2 cellular contexts compared by ENCODE assay signal in the genomic region with DNA sequence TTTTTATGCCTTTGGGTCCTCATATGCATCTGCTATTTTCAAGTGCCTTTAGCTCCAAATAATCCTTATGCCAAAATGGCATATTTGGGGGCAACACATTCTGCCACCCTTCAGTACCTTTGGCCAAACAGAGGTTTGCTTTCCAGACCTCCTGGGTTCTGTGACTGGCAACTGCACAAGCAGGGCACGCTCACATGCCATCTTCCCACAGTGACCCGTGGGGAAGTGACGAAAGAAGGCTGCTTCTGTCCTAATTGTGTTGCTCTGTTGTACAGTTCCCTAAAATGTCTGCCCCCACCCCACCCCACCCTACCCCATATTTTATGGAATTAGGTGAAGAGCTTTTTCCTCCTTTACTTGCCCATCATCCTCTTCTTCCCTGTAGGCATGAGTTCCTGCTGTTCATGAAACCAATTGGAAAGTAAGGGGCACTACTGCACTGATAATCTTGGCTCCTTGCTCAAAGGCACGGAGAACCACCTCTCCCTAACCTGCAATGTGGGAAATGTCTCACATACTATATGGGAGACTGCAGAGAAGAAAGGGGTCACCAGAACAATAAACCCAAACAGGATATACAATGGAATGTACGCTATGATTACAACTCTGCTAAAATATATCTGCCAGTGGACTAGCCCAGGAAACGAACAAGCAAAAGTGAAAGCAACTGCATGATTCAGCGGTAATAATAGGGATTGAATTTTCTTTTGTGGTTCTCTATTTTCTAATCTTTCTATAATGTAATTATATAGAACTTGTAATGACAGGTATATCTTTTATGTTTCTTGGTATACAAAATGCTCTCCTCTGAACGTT.
TF ChIP-seq lines count a peak whose summit lies in the region.

No MANE protein-coding gene starts in this region.

TF ChIP-seq in GM12891, 5 proteins besides CTCF, POLR2A, EP300 and RAD21:
- TF ChIP-seq POU2F2 (IDR thresholded peaks at IDR 0.05; ENCODE audit: low read depth, low read length) (no peak), SPI1 (IDR thresholded peaks at IDR 0.05; ENCODE audit: low read depth, low read length) (peak; percentile 53), PAX5 (IDR thresholded peaks at IDR 0.05; ENCODE audit: insufficient read depth, low read length, severe bottlenecking) (no peak)

TF ChIP-seq in HepG2, 621 proteins besides CTCF, POLR2A, EP300 and RAD21:
- TF ChIP-seq GATAD2A (CRISPR knock-in tag; IDR thresholded peaks at IDR 0.05) (no peak), ZNF883 (CRISPR knock-in tag; IDR thresholded peaks at IDR 0.05; ENCODE audit: not compliant biosample characterization) (no peak), ZNF530 (CRISPR knock-in tag; IDR thresholded peaks at IDR 0.05; ENCODE audit: low read depth) (no peak), ZBTB42 (CRISPR knock-in tag; IDR thresholded peaks at IDR 0.05) (no peak), ZNF724P (CRISPR knock-in tag; IDR thresholded peaks at IDR 0.05; ENCODE audit: borderline replicate concordance) (no peak), BCL6 (CRISPR knock-in tag; IDR thresholded peaks at IDR 0.05) (no peak), ZNF547 (CRISPR knock-in tag; IDR thresholded peaks at IDR 0.05) (no peak), MAFG (CRISPR knock-in tag; IDR thresholded peaks at IDR 0.05) (no peak), FOXK1 (CRISPR knock-in tag; IDR thresholded peaks at IDR 0.05; ENCODE audit: borderline replicate concordance, low read depth) (no peak), CC2D1A (CRISPR knock-in tag; IDR thresholded peaks at IDR 0.05) (no peak), SP2 (CRISPR knock-in tag; IDR thresholded peaks at IDR 0.05) (no peak), HOXA7 (CRISPR knock-in tag; IDR thresholded peaks at IDR 0.05) (no peak), NONO (IDR thresholded peaks at IDR 0.05) (no peak), NONO (CRISPR knock-in tag; conservative IDR thresholded peaks at IDR 0.05) (no peak), MBNL3 (CRISPR knock-in tag; conservative IDR thresholded peaks at IDR 0.05) (no peak), SKI (IDR thresholded peaks at IDR 0.05; ENCODE audit: partially characterized antibody) (no peak), ZFAT (CRISPR knock-in tag; conservative IDR thresholded peaks at IDR 0.05) (no peak)
- TF ChIP-seq, protein P1, sequence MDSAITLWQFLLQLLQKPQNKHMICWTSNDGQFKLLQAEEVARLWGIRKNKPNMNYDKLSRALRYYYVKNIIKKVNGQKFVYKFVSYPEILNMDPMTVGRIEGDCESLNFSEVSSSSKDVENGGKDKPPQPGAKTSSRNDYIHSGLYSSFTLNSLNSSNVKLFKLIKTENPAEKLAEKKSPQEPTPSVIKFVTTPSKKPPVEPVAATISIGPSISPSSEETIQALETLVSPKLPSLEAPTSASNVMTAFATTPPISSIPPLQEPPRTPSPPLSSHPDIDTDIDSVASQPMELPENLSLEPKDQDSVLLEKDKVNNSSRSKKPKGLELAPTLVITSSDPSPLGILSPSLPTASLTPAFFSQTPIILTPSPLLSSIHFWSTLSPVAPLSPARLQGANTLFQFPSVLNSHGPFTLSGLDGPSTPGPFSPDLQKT (CRISPR knock-in tag; IDR thresholded peaks at IDR 0.05; ENCODE audit: borderline replicate concordance): no peak
- TF ChIP-seq, protein P2, sequence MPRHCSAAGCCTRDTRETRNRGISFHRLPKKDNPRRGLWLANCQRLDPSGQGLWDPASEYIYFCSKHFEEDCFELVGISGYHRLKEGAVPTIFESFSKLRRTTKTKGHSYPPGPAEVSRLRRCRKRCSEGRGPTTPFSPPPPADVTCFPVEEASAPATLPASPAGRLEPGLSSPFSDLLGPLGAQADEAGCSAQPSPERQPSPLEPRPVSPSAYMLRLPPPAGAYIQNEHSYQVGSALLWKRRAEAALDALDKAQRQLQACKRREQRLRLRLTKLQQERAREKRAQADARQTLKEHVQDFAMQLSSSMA (CRISPR knock-in tag; IDR thresholded peaks at IDR 0.05): no peak
